ENCODE assay signal across 17 cellular contexts in the genomic region with DNA sequence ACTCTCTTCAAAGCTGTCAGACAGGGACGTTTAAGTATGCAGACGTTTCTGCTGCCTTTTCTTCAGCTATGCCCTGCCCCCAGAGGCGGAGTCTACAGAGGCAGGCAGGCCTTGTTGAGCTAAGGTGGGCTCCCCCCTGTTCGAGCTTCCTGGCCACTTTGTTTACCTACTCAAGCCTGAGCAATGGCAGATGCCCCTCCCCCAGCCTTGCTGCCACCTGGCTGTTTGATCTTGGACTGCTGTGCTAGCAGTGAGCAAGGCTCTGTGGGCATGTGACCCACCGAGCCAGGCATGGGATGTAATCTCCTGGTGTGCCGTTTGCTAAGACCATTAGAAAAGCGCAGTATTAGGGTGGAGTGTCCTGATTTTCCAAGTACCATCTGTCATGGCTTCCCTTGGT.
"Had no signal": no experiment of that assay in that cellular context is flagged by ENCODE, and none has a peak within 500 bp of the region (broad histone marks: within the 10 kb centered on the region; RNA-seq: fewer than 3 reads in every experiment).

No MANE protein-coding gene starts in this region.

- H3K36me3 Mint-ChIP-seq: activated naive CD8-positive, alpha-beta T cell had no signal

- H3K4me1 ChIP-seq: parathyroid adenoma, stomach had no signal

- ATAC-seq: activated T-cell treated with anti-CD3 and anti-CD28 coated beads, Interleukin-2, amount 50 U/mL, for 4 hours; effector memory CD8-positive, alpha-beta T cell had no signal

- H3K4me3 ChIP-seq: hepatocyte, lung, stomach had no signal

- H3K27ac ChIP-seq: brain microvascular endothelial cell, hepatocyte, parathyroid adenoma, stomach had no signal

- H3K27me3 ChIP-seq: brain microvascular endothelial cell, hepatocyte, stomach had no signal

- DNase-seq: activated CD4-positive, alpha-beta T cell treated with anti-CD3 and anti-CD28 coated beads, Interleukin-2, amount 50 U/mL, for 1 hour; activated CD4-positive, CD25-positive, alpha-beta regulatory T cell; activated effector memory CD4-positive, alpha-beta T cell treated with anti-CD3 and anti-CD28 coated beads, Interleukin-2, amount 50 U/mL, for 16 hours; activated T-cell treated with anti-CD3 and anti-CD28 coated beads, Interleukin-2, amount 50 U/mL, for 4 hours; amygdala; brain microvascular endothelial cell; effector memory CD8-positive, alpha-beta T cell; kidney glomerular epithelial cell; midbrain; stimulated activated CD4-positive, alpha-beta T cell treated with anti-CD3 and anti-CD28 coated beads, Interleukin-15, amount 100 ng/mL, for 24 hours; stimulated activated CD4-positive, alpha-beta T cell treated with anti-CD3 and anti-CD28 coated beads, Interleukin-4, amount 100 ng/mL, for 24 hours; stomach had no signal

- H3K27ac Mint-ChIP-seq: activated naive CD8-positive, alpha-beta T cell; dendritic cell treated with granulocyte-macrophage colony-stimulating factor and Interleukin-4, amounts not matched to agents 40 ng/mL and 50 ng/mL, for 4 days; effector memory CD8-positive, alpha-beta T cell had no signal

- H3K4me3 Mint-ChIP-seq: activated naive CD8-positive, alpha-beta T cell; activated T-cell treated with anti-CD3 and anti-CD28 coated beads, Interleukin-2, amount 50 U/mL, for 4 hours; dendritic cell treated with granulocyte-macrophage colony-stimulating factor and Interleukin-4, amounts not matched to agents 40 ng/mL and 50 ng/mL, for 4 days; effector memory CD8-positive, alpha-beta T cell had no signal

- H3K27me3 Mint-ChIP-seq: activated naive CD8-positive, alpha-beta T cell; dendritic cell treated with granulocyte-macrophage colony-stimulating factor and Interleukin-4, amounts not matched to agents 40 ng/mL and 50 ng/mL, for 4 days; effector memory CD8-positive, alpha-beta T cell had no signal

- H3K36me3 ChIP-seq: brain microvascular endothelial cell, stomach had no signal
